ENCODE assay signal across 9 cellular contexts in the genomic region with DNA sequence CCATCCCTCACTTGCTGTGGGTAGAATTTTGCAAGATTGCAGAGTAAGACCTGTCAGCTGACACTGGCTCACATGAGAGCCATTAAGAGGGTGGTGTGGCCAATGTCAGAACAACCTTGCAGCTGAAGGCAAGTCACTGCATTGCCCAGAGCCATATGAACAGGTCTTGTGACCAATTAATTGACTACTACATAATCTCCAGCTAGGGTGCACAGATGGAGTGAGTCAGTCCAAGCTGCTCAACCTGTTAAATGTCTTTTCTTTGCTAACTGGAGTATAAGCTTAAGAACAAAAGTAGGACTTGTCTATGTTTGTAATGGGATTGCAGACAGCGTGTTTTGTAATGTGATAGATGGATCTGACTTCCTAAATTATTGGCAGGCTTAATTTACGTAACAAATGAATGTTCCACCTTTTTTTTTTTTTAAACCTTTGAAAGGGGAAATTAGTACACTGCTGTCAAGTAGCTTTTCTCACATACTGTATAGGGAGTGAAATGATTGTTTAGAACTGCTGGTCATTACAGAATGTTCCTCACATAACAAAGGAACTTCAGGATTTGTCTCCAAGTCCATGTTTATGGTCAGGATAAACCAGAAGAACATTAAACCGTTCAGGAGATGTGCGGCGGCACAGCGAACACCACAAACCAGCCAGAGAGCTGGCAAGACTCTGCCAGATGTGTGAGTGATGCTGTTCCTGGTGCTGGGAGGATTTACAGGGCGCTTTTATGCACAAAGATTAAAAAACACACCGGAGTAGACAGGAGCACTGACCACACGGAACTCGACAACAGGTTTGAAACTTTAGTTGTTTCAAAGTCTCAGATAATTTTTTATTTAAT. TPM values are rescaled to one million over a fixed set of nuclear protein-coding genes. Genes with fewer than 3 reads are reported as not detected.
DNase-seq lines count a peak whose midpoint lies in the region; ATAC-seq and TF ChIP-seq lines count a peak whose summit lies in the region.
"Had no signal": no experiment of that assay in that cellular context is flagged by ENCODE, and none has a peak within 500 bp of the region (broad histone marks: within the 10 kb centered on the region; RNA-seq: fewer than 3 reads in every experiment).

No MANE protein-coding gene starts in this region.

- H3K36me3 ChIP-seq in KMS-11 (ENCODE audit: insufficient read depth) (no peaks in the 10 kb centered on the region), spleen (no peaks in the 10 kb centered on the region)
- H3K36me3 ChIP-seq: tibial artery had no signal

- TF ChIP-seq CTCF in KMS-11 (conservative IDR thresholded peaks at IDR 0.05; ENCODE audit: low read depth, low read length) (no peak), spleen (IDR thresholded peaks at IDR 0.05 in 8 of 11, conservative IDR thresholded peaks at IDR 0.05 in 3 of 11) (no peak)

- H4K20me1 ChIP-seq in KMS-11 (ENCODE audit: insufficient read depth), result no peaks in the 10 kb centered on the region

- no peaks in the 10 kb centered on the region for H3K27me3 ChIP-seq in KMS-11 (ENCODE audit: insufficient read depth, low read depth)
- peaks cover 0 to 88% (median 0%) of the 10 kb centered on the region in 7 donors for H3K27me3 ChIP-seq in spleen (replicated peaks in 1 of 7)
- H3K27me3 ChIP-seq: tibial artery had no signal

- H3K9me3 ChIP-seq in spleen, result no peaks in the 10 kb centered on the region
- H3K9me3 ChIP-seq: tibial artery had no signal

- 72 to 86% (median 81%) methylated on average over 10 of the region's 10 CpGs for WGBS in spleen, 5 donors

- peak overlapping the region; percentile 49; the same call in 1 of the 2 replicates for H3K4me2 ChIP-seq in KMS-11

- intact Hi-C loops in left ventricle myocardium superior (cut with micrococcal nuclease) (loop anchor here (5.0 kb wide), 1 partner anchor 34 kb away; no protein-coding TSS in a partner anchor), spleen (cut with DNase I; ENCODE audit: low total_unique reads) (no loop called here)

- H3K4me1 ChIP-seq in KMS-11 (ENCODE audit: low read depth, poor library complexity, severe bottlenecking) (peaks cover 59% of the 10 kb centered on the region), spleen (peaks cover 10 to 51% (median 19%) of the 10 kb centered on the region in 6 donors)

- H3K79me2 ChIP-seq in KMS-11 (ENCODE audit: insufficient read depth, low read depth), result peaks cover 18% of the 10 kb centered on the region; the same call in 1 of the 2 replicates

- TF ChIP-seq POLR2A in spleen (IDR thresholded peaks at IDR 0.05), result no peak

- H3K27ac ChIP-seq in KMS-11, result 0 out of 2 replicates have a peak overlapping the region, but pooled peaks have one; percentile 5
- H3K27ac ChIP-seq in spleen, result peak overlapping the region in 5 of 8 donors; percentile 34 to 81 (median 76)
- H3K27ac ChIP-seq: tibial artery had no signal

- H3K4me3 ChIP-seq in KMS-11 (IDR thresholded peaks at IDR 0.05; ENCODE audit: insufficient read depth, low read depth, low read length), result no peak overlapping the region
- H3K4me3 ChIP-seq in spleen, result peak overlapping the region in 3 of 8 donors; percentile 6 to 34 (median 28)
- H3K4me3 ChIP-seq: tibial artery had no signal

- H3K9ac ChIP-seq in KMS-11, result no peak overlapping the region

- ATAC-seq in left ventricle myocardium superior (peak; percentile 70), GM21786 (IDR thresholded peaks at IDR 0.05; ENCODE audit: unreplicated experiment) (no peak), HG03135 (IDR thresholded peaks at IDR 0.05; ENCODE audit: unreplicated experiment) (no peak)

- no peak overlapping the region for H2AFZ ChIP-seq in KMS-11 (ENCODE audit: low read depth)

- in situ Hi-C loops in SK-MEL-5 (cut with HindIII; ENCODE audit: low pct_unique_long_range_greater_than_20kb, low sequenced_read_pairs), result no loop called here

- DNase-seq in SK-MEL-5 (ENCODE audit: low read depth, low spot score), result peak; percentile 85
- no peak for DNase-seq in left ventricle myocardium superior
- no peak for DNase-seq in spleen
- no peak for DNase-seq in activated gamma-delta T cell treated with Interleukin-2 at 50 U/mL for 16 hours
- no peak for DNase-seq in cerebellar nuclear complex (lab: John Stamatoyannopoulos, UW)

RNA-seq across cellular contexts. Expression of a gene that starts 37.0 kb away (rescaled TPM):
- 39.7 and 42.9 TPM in 2 replicates for total RNA-seq in SK-MEL-5 (2014; rRNA removed; shearing (Covaris generic))
- 13.5 and 21.3 TPM in 2 replicates for polyA plus RNA-seq in SK-MEL-5 (2015; cell fraction: cytosol; rRNA removed)
- 15.8 and 19.6 TPM in 2 replicates for polyA plus RNA-seq in SK-MEL-5 (2015; cell fraction: nucleus; rRNA removed)
- 50.7 TPM for total RNA-seq in left ventricle myocardium superior
- 10 to 100 TPM; 25.0 to 59.1 (median 42.5) TPM for total RNA-seq in spleen
- polyA plus RNA-seq in spleen, result 1 to 10 TPM; 2.4 to 9.8 (median 3.7) TPM
